Comparison of ENCODE assay signal across 12 cellular contexts in the genomic region with DNA sequence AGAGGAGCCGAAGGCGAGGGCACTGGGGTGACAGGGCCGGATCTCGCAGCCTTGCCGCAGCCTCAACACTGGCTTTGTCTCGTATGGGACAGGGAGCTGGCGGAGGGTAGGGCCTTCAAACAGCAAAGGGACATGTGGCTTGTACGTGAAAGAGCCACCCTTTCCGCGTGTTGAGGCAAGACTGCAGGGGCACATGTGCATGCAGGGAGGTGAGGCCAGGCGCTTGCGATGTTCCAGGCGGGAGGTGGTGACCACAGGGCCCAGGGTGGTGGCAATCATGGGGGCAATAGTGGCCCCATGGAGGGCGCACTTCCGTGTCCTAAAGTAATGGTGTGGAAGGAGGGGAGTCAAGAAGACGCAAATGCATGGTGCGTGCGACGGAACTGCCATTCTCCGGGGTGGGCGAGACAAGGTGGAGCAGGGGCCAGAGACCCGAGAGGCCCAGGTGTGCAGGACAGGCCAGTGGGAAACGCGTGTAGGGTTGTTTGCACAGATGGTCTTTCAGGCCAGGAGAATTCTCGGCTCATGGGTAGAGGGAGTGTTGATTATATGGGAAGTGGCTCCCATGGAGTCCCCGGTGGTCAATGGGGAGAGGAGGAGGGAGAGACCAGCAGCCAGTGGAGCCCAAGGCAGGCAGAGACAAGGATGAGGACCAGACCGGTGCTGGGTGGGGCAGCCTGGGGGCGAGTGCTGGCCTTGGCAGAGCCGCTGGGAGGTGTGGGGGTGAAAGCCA.
"Had no signal": no experiment of that assay in that cellular context is flagged by ENCODE, and none has a peak within 500 bp of the region (broad histone marks: within the 10 kb centered on the region; RNA-seq: fewer than 3 reads in every experiment).

No MANE protein-coding gene starts in this region.

- DNase-seq: activated CD4-positive, CD25-positive, alpha-beta regulatory T cell treated with anti-CD3 and anti-CD28 coated beads, Interleukin-2, amount 50 U/mL, for 72 hours; activated effector memory CD4-positive, alpha-beta T cell treated with Interleukin-2 at 50 U/mL for 16 hours; activated naive CD4-positive, alpha-beta T cell treated with anti-CD3 and anti-CD28 coated beads, Interleukin-2, amount 50 U/mL, for 16 hours; activated T-cell treated with anti-CD3 and anti-CD28 coated beads, Interleukin-2, amount 50 U/mL, for 24 hours; esophagus squamous epithelium; hippocampal formation; kidney glomerular epithelial cell; stimulated activated CD4-positive, alpha-beta T cell treated with anti-CD3 and anti-CD28 coated beads, Interleukin-4, amount 100 ng/mL, for 24 hours; stimulated activated naive CD8-positive, alpha-beta T cell treated with anti-CD3 and anti-CD28 coated beads, Interleukin-15, Interleukin-2, amounts not matched to agents 100 U/mL and 50 U/mL, for 24 hours; T-helper 1 cell; T1000; transverse colon had no signal

- ATAC-seq: stimulated activated naive CD8-positive, alpha-beta T cell treated with anti-CD3 and anti-CD28 coated beads, Interleukin-15, Interleukin-2, amounts not matched to agents 100 U/mL and 50 U/mL, for 24 hours had no signal

- H3K9me3 Mint-ChIP-seq: activated T-cell treated with anti-CD3 and anti-CD28 coated beads, Interleukin-2, amount 50 U/mL, for 24 hours had no signal

- H3K4me3 Mint-ChIP-seq: activated T-cell treated with anti-CD3 and anti-CD28 coated beads, Interleukin-2, amount 50 U/mL, for 24 hours had no signal

- H3K27ac Mint-ChIP-seq: activated T-cell treated with anti-CD3 and anti-CD28 coated beads, Interleukin-2, amount 50 U/mL, for 24 hours had no signal
